Comparison of ENCODE assay signal across 12 cellular contexts in genomic region chr4:170008376-170008775, GRCh38. TPM values are rescaled to one million over a fixed set of nuclear protein-coding genes. Genes with fewer than 3 reads are reported as not detected.
A peak's percentile ranks its signal among the peaks of the same experiment; 100 is the strongest.
DNase-seq lines count a peak whose midpoint lies in the region; ATAC-seq and TF ChIP-seq lines count a peak whose summit lies in the region.
"Had no signal": no experiment of that assay in that cellular context is flagged by ENCODE, and none has a peak within 500 bp of the region (broad histone marks: within the 10 kb centered on the region; RNA-seq: fewer than 3 reads in every experiment).

No MANE protein-coding gene starts in this region.

- H3K27me3 Mint-ChIP-seq in activated naive CD4-positive, alpha-beta T cell treated with anti-CD3 and anti-CD28 coated beads for 36 hours (ENCODE audit: low read depth): peaks cover 10% of the 10 kb centered on the region

- no peak overlapping the region for H2BK12ac ChIP-seq in mesenchymal stem cell (ENCODE audit: low read length in 2 of 2)

- H3K4me2 ChIP-seq in mesenchymal stem cell (ENCODE audit: low read length, poor library complexity, severe bottlenecking): no peak overlapping the region
- H3K4me2 ChIP-seq: BLaER1 had no signal

- H3K36me3 ChIP-seq in thyroid gland: no peaks in the 10 kb centered on the region
- no peaks in the 10 kb centered on the region for H3K36me3 ChIP-seq in prostate gland
- no peaks in the 10 kb centered on the region for H3K36me3 ChIP-seq in mesenchymal stem cell (ENCODE audit: control insufficient read depth in 1 of 2, insufficient read depth in 2 of 2, low read depth in 1 of 2, low read length in 2 of 2)
- H3K36me3 ChIP-seq: BLaER1 had no signal

- no peaks in the 10 kb centered on the region for H3K79me1 ChIP-seq in mesenchymal stem cell (replicated peaks; ENCODE audit: low read length, poor library complexity, severe bottlenecking)

- no peak overlapping the region for H2BK120ac ChIP-seq in mesenchymal stem cell (ENCODE audit: low read depth, low read length)

- no peaks in the 10 kb centered on the region for H3K9me3 Mint-ChIP-seq in activated naive CD4-positive, alpha-beta T cell treated with anti-CD3 and anti-CD28 coated beads for 36 hours
- H3K9me3 Mint-ChIP-seq: activated naive CD4-positive, alpha-beta T cell treated with anti-CD3 and anti-CD28 coated beads, Interleukin-2, amount 50 U/mL, for 24 hours had no signal

- H3K4ac ChIP-seq in mesenchymal stem cell (ENCODE audit: low read depth in 1 of 2, low read length in 2 of 2): no peak overlapping the region

- no peak overlapping the region for H3K9ac ChIP-seq in mesenchymal stem cell (ENCODE audit: low read length)
- H3K9ac ChIP-seq: BLaER1 had no signal

- no peak overlapping the region for H4K91ac ChIP-seq in mesenchymal stem cell (ENCODE audit: low read length)

- H3K27ac Mint-ChIP-seq in activated naive CD4-positive, alpha-beta T cell treated with anti-CD3 and anti-CD28 coated beads for 36 hours: no peak overlapping the region
- H3K27ac Mint-ChIP-seq: activated naive CD4-positive, alpha-beta T cell treated with anti-CD3 and anti-CD28 coated beads, Interleukin-2, amount 50 U/mL, for 24 hours had no signal

- no peak overlapping the region for H2BK5ac ChIP-seq in mesenchymal stem cell (ENCODE audit: low read depth, low read length, poor library complexity, severe bottlenecking)

- H3K27ac ChIP-seq in thyroid gland (no peak overlapping the region), prostate gland (no peak overlapping the region), mesenchymal stem cell (ENCODE audit: low read length, poor library complexity, severe bottlenecking) (no peak overlapping the region)
- H3K27ac ChIP-seq: BLaER1, skin epidermis had no signal

- H3K4me3 ChIP-seq in thyroid gland (replicated peaks in 1 of 3): no peak overlapping the region
- H3K4me3 ChIP-seq in prostate gland: no peak overlapping the region
- H3K4me3 ChIP-seq in mesenchymal stem cell (ENCODE audit: insufficient read depth in 1 of 2, low read depth in 1 of 2, low read length in 2 of 2): no peak overlapping the region
- H3K4me3 ChIP-seq: BLaER1, skin epidermis had no signal

- TF ChIP-seq CTCF in thyroid gland (IDR thresholded peaks at IDR 0.05): no peak
- no peak for TF ChIP-seq CTCF in prostate gland (IDR thresholded peaks at IDR 0.05)

- H4K8ac ChIP-seq in mesenchymal stem cell (ENCODE audit: low read length): no peak overlapping the region

- no peak overlapping the region for H3K18ac ChIP-seq in mesenchymal stem cell (ENCODE audit: low read depth in 1 of 2, low read length in 2 of 2)

- no peak overlapping the region for H2AK5ac ChIP-seq in mesenchymal stem cell (ENCODE audit: low read length, severe bottlenecking)

- H3K4me1 ChIP-seq in thyroid gland: no peaks in the 10 kb centered on the region
- H3K4me1 ChIP-seq in prostate gland (replicated peaks): no peaks in the 10 kb centered on the region
- peaks cover 3% of the 10 kb centered on the region for H3K4me1 ChIP-seq in mesenchymal stem cell (ENCODE audit: control insufficient read depth, insufficient read depth, low read depth, low read length)

- H2AFZ ChIP-seq in mesenchymal stem cell (ENCODE audit: low read depth, low read length): no peak overlapping the region

- H3K9me3 ChIP-seq in thyroid gland (no peaks in the 10 kb centered on the region), prostate gland (no peaks in the 10 kb centered on the region), mesenchymal stem cell (ENCODE audit: control insufficient read depth, low read length) (no peaks in the 10 kb centered on the region)

- ATAC-seq in HG03159 (IDR thresholded peaks at IDR 0.05; ENCODE audit: unreplicated experiment) (peak; percentile 47), GM21529 (IDR thresholded peaks at IDR 0.05; ENCODE audit: unreplicated experiment) (no peak)

- TF ChIP-seq POLR2A in thyroid gland (IDR thresholded peaks at IDR 0.05): no peak
- TF ChIP-seq POLR2A in prostate gland (IDR thresholded peaks at IDR 0.05): no peak

- no peak overlapping the region for H3K23ac ChIP-seq in mesenchymal stem cell (ENCODE audit: low read length in 2 of 2)

- no peak overlapping the region for H2BK15ac ChIP-seq in mesenchymal stem cell (ENCODE audit: low read depth, poor library complexity, severe bottlenecking)

- no peak overlapping the region for H3K14ac ChIP-seq in mesenchymal stem cell (ENCODE audit: low read length in 2 of 2)

- H3K27me3 ChIP-seq in thyroid gland: no peaks in the 10 kb centered on the region
- H3K27me3 ChIP-seq in prostate gland (replicated peaks; ENCODE audit: insufficient read depth): no peaks in the 10 kb centered on the region
- H3K27me3 ChIP-seq in mesenchymal stem cell (ENCODE audit: control insufficient read depth in 1 of 2, insufficient read depth in 1 of 2, low read length in 2 of 2): no peaks in the 10 kb centered on the region
- H3K27me3 ChIP-seq: BLaER1 had no signal

- no peak overlapping the region for H3K4me3 Mint-ChIP-seq in activated naive CD4-positive, alpha-beta T cell treated with anti-CD3 and anti-CD28 coated beads for 36 hours
- H3K4me3 Mint-ChIP-seq: activated naive CD4-positive, alpha-beta T cell treated with anti-CD3 and anti-CD28 coated beads, Interleukin-2, amount 50 U/mL, for 24 hours had no signal

- CTCF ChIA-PET in activated naive CD4-positive, alpha-beta T cell treated with anti-CD3 and anti-CD28 coated beads for 36 hours (lab: Charles Lee): no interaction called here

- H3K36me3 Mint-ChIP-seq in activated naive CD4-positive, alpha-beta T cell treated with anti-CD3 and anti-CD28 coated beads for 36 hours (ENCODE audit: low read depth): no peaks in the 10 kb centered on the region
- H3K36me3 Mint-ChIP-seq: activated naive CD4-positive, alpha-beta T cell treated with anti-CD3 and anti-CD28 coated beads, Interleukin-2, amount 50 U/mL, for 24 hours had no signal

- intact Hi-C loops in activated naive CD4-positive, alpha-beta T cell treated with anti-CD3 and anti-CD28 coated beads for 36 hours (cut with micrococcal nuclease): no loop called here
- intact Hi-C loops in thyroid gland (cut with DNase I): no loop called here
- intact Hi-C loops in prostate gland (cut with DNase I): no loop called here

- H3K4me1 Mint-ChIP-seq in activated naive CD4-positive, alpha-beta T cell treated with anti-CD3 and anti-CD28 coated beads for 36 hours (ENCODE audit: low read depth): peaks cover 7% of the 10 kb centered on the region

- 57 to 69% methylated on average over 3 of the region's 3 CpGs for WGBS in thyroid gland, 2 donors
- 80% methylated on average over 3 of the region's 3 CpGs for whole genome bisulfite sequencing in prostate gland
- WGBS in mesenchymal stem cell: 94% methylated on average over 3 of the region's 3 CpGs

- DNase-seq in activated naive CD4-positive, alpha-beta T cell treated with anti-CD3 and anti-CD28 coated beads for 36 hours: peak; percentile 5
- DNase-seq in activated naive CD4-positive, alpha-beta T cell treated with anti-CD3 and anti-CD28 coated beads, Interleukin-2, amount 50 U/mL, for 16 hours: no peak
- DNase-seq in astrocyte of the hippocampus (ENCODE audit: low read depth, low spot score): peak; percentile 28
- peak; percentile 5 to 20 for DNase-seq in thyroid gland
- DNase-seq in prostate gland (ENCODE audit: low spot score): no peak
- DNase-seq in mesenchymal stem cell: no peak
- DNase-seq: NCI-H1930 had no signal

RNA-seq across cellular contexts. Expression of gene MFAP3L, which starts 17.8 kb away (rescaled TPM):
- total RNA-seq in activated naive CD4-positive, alpha-beta T cell treated with anti-CD3 and anti-CD28 coated beads for 36 hours: under 1 TPM; 0.72 to 0.74 TPM
- total RNA-seq in thyroid gland (10 to 100 TPM in 2 of 4 donors, 1 to 10 TPM in 2; 5.4 to 10.6 (median 8.4) TPM), prostate gland (10 to 100 TPM; 10.0 to 32.2 TPM)
- polyA plus RNA-seq in mesenchymal stem cell (2013, experiment 1 of 2): 0.73 TPM
- 1.2 TPM for polyA plus RNA-seq in mesenchymal stem cell (2013, experiment 2 of 2)

Comparison
In these comparisons a context has a peak if more than half of its experiments do, and no peak if none do; other contexts are left out.
1. DNase-seq: peak in activated naive CD4-positive, alpha-beta T cell treated with anti-CD3 and anti-CD28 coated beads for 36 hours (single experiment), astrocyte of the hippocampus (single experiment) and thyroid gland (2 of 2); none in activated naive CD4-positive, alpha-beta T cell treated with anti-CD3 and anti-CD28 coated beads, Interleukin-2, amount 50 U/mL, for 16 hours (single experiment), prostate gland (single experiment) and mesenchymal stem cell (single experiment).